Comparison of ENCODE assay signal across 11 cellular contexts in the genomic region with DNA sequence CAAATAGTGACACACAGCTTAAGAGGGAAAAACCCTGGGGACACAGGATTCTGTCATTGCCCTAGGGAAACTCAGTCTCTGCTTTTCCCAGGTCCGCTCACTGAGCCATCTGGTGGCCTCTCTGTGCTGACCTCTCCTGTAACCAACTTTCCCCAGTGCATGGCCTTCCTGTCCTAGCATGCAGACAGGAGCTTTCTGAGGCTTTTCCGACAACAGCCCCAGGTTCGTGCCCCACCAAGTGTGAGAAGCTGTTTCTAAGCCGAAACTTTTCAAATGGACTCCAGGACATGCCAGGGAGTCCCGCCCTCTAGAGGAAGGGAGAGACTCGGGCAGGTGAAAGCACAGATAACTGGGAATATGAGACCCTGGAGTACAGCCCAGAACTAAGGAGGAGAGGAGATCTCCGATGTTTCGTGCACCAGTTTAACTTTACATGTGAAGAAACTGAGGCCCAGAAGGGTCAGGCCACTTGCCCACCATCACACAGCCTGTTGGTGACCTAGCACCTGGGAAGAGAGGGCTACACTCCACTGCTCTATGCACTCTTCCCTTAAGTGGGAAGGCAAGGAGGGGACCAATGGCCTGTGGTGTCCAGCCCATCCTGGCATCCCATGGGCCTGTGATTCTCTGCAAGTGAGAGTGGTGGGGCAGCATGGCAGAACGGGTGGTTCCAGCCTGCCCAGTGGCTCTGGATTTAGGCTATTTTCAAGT. TPM values are rescaled to one million over a fixed set of nuclear protein-coding genes. Genes with fewer than 3 reads are reported as not detected.
DNase-seq lines count a peak whose midpoint lies in the region; ATAC-seq and TF ChIP-seq lines count a peak whose summit lies in the region.
"Had no signal": no experiment of that assay in that cellular context is flagged by ENCODE, and none has a peak within 500 bp of the region (broad histone marks: within the 10 kb centered on the region; RNA-seq: fewer than 3 reads in every experiment).

No MANE protein-coding gene starts in this region.

- no peaks in the 10 kb centered on the region for H4K20me1 ChIP-seq in neural progenitor cell (ENCODE audit: low read depth)

- peaks cover 2% of the 10 kb centered on the region for H3K27me3 Mint-ChIP-seq in neural progenitor cell (ENCODE audit: insufficient read depth, low read depth)

- H3K9me3 Mint-ChIP-seq in neural progenitor cell: peaks cover 2% of the 10 kb centered on the region
- H3K9me3 Mint-ChIP-seq: activated T-helper 2 cell treated with anti-CD3 and anti-CD28 coated beads, Interferon-gamma antibody, Interleukin-2, Interleukin-4, amounts not matched to agents 10 μg/mL and 5 μg/mL and 100 μg/mL, durations not matched to agents 14 hours and 24 hours and 36 hours; T-helper 2 cell treated with Interferon-gamma antibody and Interleukin-4, amounts not matched to agents 5 μg/mL and 100 μg/mL, for 36 hours had no signal

- no peaks in the 10 kb centered on the region for H3K27me3 ChIP-seq in Panc1 (ENCODE audit: control insufficient read depth, insufficient read depth, low read length)
- H3K27me3 ChIP-seq in neural progenitor cell: no peaks in the 10 kb centered on the region

- H3K36me3 ChIP-seq in Panc1 (ENCODE audit: control insufficient read depth, insufficient read depth, low read length) (no peaks in the 10 kb centered on the region; the same call in 1 of the 2 replicates), neural progenitor cell (no peaks in the 10 kb centered on the region)

- no peak for DNase-seq in Panc1 (ENCODE audit: low read depth, low spot score)
- DNase-seq in fibroblast of mammary gland (ENCODE audit: low read depth): peak; percentile 38
- peak; percentile 44 for DNase-seq in neural progenitor cell (ENCODE audit: low spot score)
- DNase-seq in NCI-H526 treated with DMSO at 0.1 percent for 48 hours (lab: John Stamatoyannopoulos, UW): no peak
- DNase-seq in D341Med (ENCODE audit: low spot score): no peak
- no peak for DNase-seq in COLO829 (ENCODE audit: low spot score)
- no peak for DNase-seq in SK-N-DZ (ENCODE audit: low spot score)
- DNase-seq: NCI-H1930 had no signal

- H3K27ac ChIP-seq in Panc1 (ENCODE audit: low read length): no peak overlapping the region
- no peak overlapping the region for H3K27ac ChIP-seq in neural progenitor cell

- H3K36me3 Mint-ChIP-seq in neural progenitor cell: peaks cover 25% of the 10 kb centered on the region

- H3F3A ChIP-seq in neural progenitor cell (ENCODE audit: low read depth): peaks cover 13% of the 10 kb centered on the region

- H3K4me1 ChIP-seq in Panc1 (ENCODE audit: control insufficient read depth, insufficient read depth, low read length): no peaks in the 10 kb centered on the region
- no peaks in the 10 kb centered on the region for H3K4me1 ChIP-seq in neural progenitor cell

- ATAC-seq in Panc1: peak; percentile 84

- H2AFZ ChIP-seq in neural progenitor cell (replicated peaks): no peak overlapping the region

- H3K9ac ChIP-seq in neural progenitor cell: no peak overlapping the region

- 0 out of 2 replicates have a peak, but pooled peaks have one; percentile 8 for TF ChIP-seq CTCF in GM12874 (IDR thresholded peaks at IDR 0.05; ENCODE audit: insufficient read depth, low read depth, low read length)
- TF ChIP-seq CTCF in Panc1 (IDR thresholded peaks at IDR 0.05): peak; percentile 71
- peak; percentile 27 for TF ChIP-seq CTCF in fibroblast of mammary gland (conservative IDR thresholded peaks at IDR 0.05; ENCODE audit: control insufficient read depth, insufficient read depth, low read depth, low read length)
- peak; percentile 57 for TF ChIP-seq CTCF in neural progenitor cell (IDR thresholded peaks at IDR 0.05)

- no peak overlapping the region for H3K4me3 Mint-ChIP-seq in neural progenitor cell
- H3K4me3 Mint-ChIP-seq: T-helper 2 cell treated with Interferon-gamma antibody and Interleukin-4, amounts not matched to agents 5 μg/mL and 100 μg/mL, for 36 hours had no signal

- H3K4me3 ChIP-seq in Panc1 (ENCODE audit: low read depth in 2 of 2, low read length in 2 of 2) (no peak overlapping the region), fibroblast of mammary gland (ENCODE audit: control insufficient read depth, low read depth, low read length) (no peak overlapping the region), neural progenitor cell (no peak overlapping the region)

- POLR2A ChIA-PET in Panc1 (lab: Charles Lee): no interaction called here

- no TSS peak for BruUV-seq in Panc1 (replicated peaks; lab: Mats Ljungman, UMichigan)

- H3K27ac Mint-ChIP-seq in neural progenitor cell: no peak overlapping the region
- H3K27ac Mint-ChIP-seq: activated T-helper 2 cell treated with anti-CD3 and anti-CD28 coated beads, Interferon-gamma antibody, Interleukin-2, Interleukin-4, amounts not matched to agents 10 μg/mL and 5 μg/mL and 100 μg/mL, durations not matched to agents 14 hours and 24 hours and 36 hours; T-helper 2 cell treated with Interferon-gamma antibody and Interleukin-4, amounts not matched to agents 5 μg/mL and 100 μg/mL, for 36 hours had no signal

- CTCF ChIA-PET in Panc1 (lab: Charles Lee): no interaction called here

- H3K9me3 ChIP-seq in Panc1 (ENCODE audit: control insufficient read depth, insufficient read depth, low read depth, low read length) (no peaks in the 10 kb centered on the region), neural progenitor cell (ENCODE audit: low read depth) (no peaks in the 10 kb centered on the region)

- H3K4me2 ChIP-seq in neural progenitor cell: no peak overlapping the region

- peaks cover under 1% of the 10 kb centered on the region for H3K4me1 Mint-ChIP-seq in neural progenitor cell

- intact Hi-C loops in Panc1 (cut with micrococcal nuclease; ENCODE audit: unreplicated experiment): no loop called here

- H3K79me2 ChIP-seq in neural progenitor cell (ENCODE audit: low read depth): no peaks in the 10 kb centered on the region

- in situ Hi-C loops in Panc1 (cut with HindIII; ENCODE audit: low pct_unique_long_range_greater_than_20kb, low sequenced_read_pairs): no loop called here

RNA-seq across cellular contexts. Expression of a gene that starts 46.2 kb away (rescaled TPM):
- 25.9 TPM for total RNA-seq in Panc1 (2021; ENCODE audit: unreplicated experiment)
- 16.4 TPM for polyA plus RNA-seq in Panc1 (2012; ENCODE audit: insufficient read length)
- 19.3 and 23.2 TPM in 2 replicates for total RNA-seq in neural progenitor cell (ENCODE audit: low replicate concordance)
- polyA plus RNA-seq in SK-N-DZ (2014; cell fraction: cytosol; rRNA removed): 32.7 and 34.0 TPM in 2 replicates
- polyA plus RNA-seq in SK-N-DZ (2014; cell fraction: nucleus; rRNA removed): 16.9 and 24.2 TPM in 2 replicates

Comparison
In these comparisons a context has a peak if more than half of its experiments do, and no peak if none do; other contexts are left out.
1. CTCF ChIP-seq: peak in every context shown above with its lines; median percentile 71 in Panc1; 57 in neural progenitor cell; 27 in fibroblast of mammary gland; 8 in GM12874.
2. DNase-seq: peak in fibroblast of mammary gland (single experiment) and neural progenitor cell (single experiment); none in Panc1 (single experiment), NCI-H526 treated with DMSO at 0.1 percent for 48 hours (single experiment), D341Med (single experiment), COLO829 (single experiment) and SK-N-DZ (single experiment).